ENCODE assay signal across 1 cellular context in the genomic region with DNA sequence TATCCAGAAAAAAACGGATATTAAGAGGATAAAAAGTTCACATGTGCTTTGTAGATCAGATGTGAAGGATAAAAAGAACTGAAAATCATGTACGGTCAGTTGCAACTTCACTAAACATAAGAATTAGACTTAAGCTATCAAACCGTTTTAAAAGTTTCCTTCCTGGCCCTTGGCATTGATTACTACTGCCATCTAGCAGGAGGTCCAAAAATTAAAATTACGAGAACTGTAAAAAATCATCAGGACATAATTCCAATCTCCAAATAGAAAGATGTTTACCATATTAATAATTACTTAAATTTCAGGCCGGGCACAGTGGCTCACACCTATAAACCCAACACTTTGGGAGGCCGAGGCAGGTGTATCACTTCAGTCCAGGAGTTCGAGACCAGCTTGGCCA.
TF ChIP-seq lines count a peak whose summit lies in the region.

No MANE protein-coding gene starts in this region.

TF ChIP-seq in HCT116, 20 proteins besides CTCF, POLR2A, EP300 and RAD21 (continued from another document):
- TF ChIP-seq, protein P1, sequence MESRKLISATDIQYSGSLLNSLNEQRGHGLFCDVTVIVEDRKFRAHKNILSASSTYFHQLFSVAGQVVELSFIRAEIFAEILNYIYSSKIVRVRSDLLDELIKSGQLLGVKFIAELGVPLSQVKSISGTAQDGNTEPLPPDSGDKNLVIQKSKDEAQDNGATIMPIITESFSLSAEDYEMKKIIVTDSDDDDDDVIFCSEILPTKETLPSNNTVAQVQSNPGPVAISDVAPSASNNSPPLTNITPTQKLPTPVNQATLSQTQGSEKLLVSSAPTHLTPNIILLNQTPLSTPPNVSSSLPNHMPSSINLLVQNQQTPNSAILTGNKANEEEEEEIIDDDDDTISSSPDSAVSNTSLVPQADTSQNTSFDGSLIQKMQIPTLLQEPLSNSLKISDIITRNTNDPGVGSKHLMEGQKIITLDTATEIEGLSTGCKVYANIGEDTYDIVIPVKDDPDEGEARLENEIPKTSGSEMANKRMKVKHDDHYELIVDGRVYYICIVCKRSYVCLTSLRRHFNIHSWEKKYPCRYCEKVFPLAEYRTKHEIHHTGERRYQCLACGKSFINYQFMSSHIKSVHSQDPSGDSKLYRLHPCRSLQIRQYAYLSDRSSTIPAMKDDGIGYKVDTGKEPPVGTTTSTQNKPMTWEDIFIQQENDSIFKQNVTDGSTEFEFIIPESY (IDR thresholded peaks at IDR 0.05; ENCODE audit: extremely low read depth, insufficient replicate concordance, low read length) = no peak
- TF ChIP-seq, protein P2, sequence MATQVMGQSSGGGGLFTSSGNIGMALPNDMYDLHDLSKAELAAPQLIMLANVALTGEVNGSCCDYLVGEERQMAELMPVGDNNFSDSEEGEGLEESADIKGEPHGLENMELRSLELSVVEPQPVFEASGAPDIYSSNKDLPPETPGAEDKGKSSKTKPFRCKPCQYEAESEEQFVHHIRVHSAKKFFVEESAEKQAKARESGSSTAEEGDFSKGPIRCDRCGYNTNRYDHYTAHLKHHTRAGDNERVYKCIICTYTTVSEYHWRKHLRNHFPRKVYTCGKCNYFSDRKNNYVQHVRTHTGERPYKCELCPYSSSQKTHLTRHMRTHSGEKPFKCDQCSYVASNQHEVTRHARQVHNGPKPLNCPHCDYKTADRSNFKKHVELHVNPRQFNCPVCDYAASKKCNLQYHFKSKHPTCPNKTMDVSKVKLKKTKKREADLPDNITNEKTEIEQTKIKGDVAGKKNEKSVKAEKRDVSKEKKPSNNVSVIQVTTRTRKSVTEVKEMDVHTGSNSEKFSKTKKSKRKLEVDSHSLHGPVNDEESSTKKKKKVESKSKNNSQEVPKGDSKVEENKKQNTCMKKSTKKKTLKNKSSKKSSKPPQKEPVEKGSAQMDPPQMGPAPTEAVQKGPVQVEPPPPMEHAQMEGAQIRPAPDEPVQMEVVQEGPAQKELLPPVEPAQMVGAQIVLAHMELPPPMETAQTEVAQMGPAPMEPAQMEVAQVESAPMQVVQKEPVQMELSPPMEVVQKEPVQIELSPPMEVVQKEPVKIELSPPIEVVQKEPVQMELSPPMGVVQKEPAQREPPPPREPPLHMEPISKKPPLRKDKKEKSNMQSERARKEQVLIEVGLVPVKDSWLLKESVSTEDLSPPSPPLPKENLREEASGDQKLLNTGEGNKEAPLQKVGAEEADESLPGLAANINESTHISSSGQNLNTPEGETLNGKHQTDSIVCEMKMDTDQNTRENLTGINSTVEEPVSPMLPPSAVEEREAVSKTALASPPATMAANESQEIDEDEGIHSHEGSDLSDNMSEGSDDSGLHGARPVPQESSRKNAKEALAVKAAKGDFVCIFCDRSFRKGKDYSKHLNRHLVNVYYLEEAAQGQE (IDR thresholded peaks at IDR 0.05; ENCODE audit: low read depth) = no peak
- TF ChIP-seq CEBPB (IDR thresholded peaks at IDR 0.05; ENCODE audit: low read depth) = no peak
- no peak for TF ChIP-seq SIN3A (IDR thresholded peaks at IDR 0.05; ENCODE audit: low read depth)
- no peak for TF ChIP-seq SP1 (IDR thresholded peaks at IDR 0.05; ENCODE audit: low read depth)
- TF ChIP-seq CBX3 (IDR thresholded peaks at IDR 0.05; ENCODE audit: low read depth) = no peak
- TF ChIP-seq ZFX (IDR thresholded peaks at IDR 0.05) = no peak
- TF ChIP-seq, protein P3, sequence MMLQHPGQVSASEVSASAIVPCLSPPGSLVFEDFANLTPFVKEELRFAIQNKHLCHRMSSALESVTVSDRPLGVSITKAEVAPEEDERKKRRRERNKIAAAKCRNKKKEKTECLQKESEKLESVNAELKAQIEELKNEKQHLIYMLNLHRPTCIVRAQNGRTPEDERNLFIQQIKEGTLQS (IDR thresholded peaks at IDR 0.05) = no peak
- no peak for TF ChIP-seq EZH2phosphoT487 (IDR thresholded peaks at IDR 0.05; ENCODE audit: borderline replicate concordance)
- no peak for TF ChIP-seq SRF (IDR thresholded peaks at IDR 0.05; ENCODE audit: low read depth)
- no peak for TF ChIP-seq TCF7L2 (IDR thresholded peaks at IDR 0.05; ENCODE audit: borderline replicate concordance, extremely low read depth, insufficient read depth, insufficient read length)
- no peak for TF ChIP-seq FOSL1 (IDR thresholded peaks at IDR 0.05; ENCODE audit: low read depth)
- no peak for TF ChIP-seq JUND (IDR thresholded peaks at IDR 0.05)
- no peak for TF ChIP-seq POLR2AphosphoS5 (IDR thresholded peaks at IDR 0.05; ENCODE audit: low read depth, low read length)
- no peak for TF ChIP-seq YY1 (IDR thresholded peaks at IDR 0.05; ENCODE audit: extremely low read depth, insufficient replicate concordance, low read depth, low read length)
- TF ChIP-seq, protein P4, sequence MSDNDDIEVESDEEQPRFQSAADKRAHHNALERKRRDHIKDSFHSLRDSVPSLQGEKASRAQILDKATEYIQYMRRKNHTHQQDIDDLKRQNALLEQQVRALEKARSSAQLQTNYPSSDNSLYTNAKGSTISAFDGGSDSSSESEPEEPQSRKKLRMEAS (IDR thresholded peaks at IDR 0.05) = no peak
